In the genomic region with DNA sequence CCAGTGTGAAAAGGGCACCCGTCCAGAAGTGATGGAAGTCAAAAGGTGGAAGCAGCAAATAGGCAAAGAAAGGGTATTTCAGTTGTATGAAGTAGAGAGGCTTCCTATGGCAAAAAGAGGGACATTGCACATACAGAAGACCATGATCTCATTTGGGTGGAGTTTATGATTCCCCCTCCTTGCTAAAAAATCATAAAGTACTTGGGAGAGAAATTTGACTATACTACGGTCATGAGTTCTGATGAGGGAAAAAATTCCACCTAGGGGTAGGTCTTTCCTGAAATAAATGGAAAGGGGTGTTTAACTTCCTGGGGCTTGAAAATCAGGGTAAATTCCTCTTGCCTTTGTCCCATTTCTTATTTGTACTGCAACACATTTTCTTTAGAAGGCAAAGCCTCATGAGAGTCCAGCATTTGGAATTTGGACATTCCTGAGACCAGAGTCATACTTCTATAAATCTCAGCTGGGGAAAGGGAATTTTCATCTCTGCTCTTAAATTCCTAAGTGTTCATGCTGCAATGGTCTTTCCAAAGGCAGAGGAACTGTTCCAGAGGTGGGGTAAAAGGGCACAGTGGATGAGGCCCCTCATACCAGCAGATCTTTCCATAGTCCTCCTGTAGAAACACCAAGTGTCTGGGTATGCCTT, we compare ENCODE assay signal across 11 cellular contexts. TPM values are rescaled to one million over a fixed set of nuclear protein-coding genes. Genes with fewer than 3 reads are reported as not detected.
DNase-seq lines count a peak whose midpoint lies in the region; ATAC-seq, FAIRE-seq and TF ChIP-seq lines count a peak whose summit lies in the region.
"Had no signal": no experiment of that assay in that cellular context is flagged by ENCODE, and none has a peak within 500 bp of the region (broad histone marks: within the 10 kb centered on the region; RNA-seq: fewer than 3 reads in every experiment).

No MANE protein-coding gene starts in this region.

- H3K27ac ChIP-seq in A549 (peak overlapping the region; percentile 70 to 77), Panc1 (ENCODE audit: low read length) (peak overlapping the region; percentile 98), esophagus muscularis mucosa (replicated peaks in 1 of 4) (peak overlapping the region; percentile 93 to 99 (median 99)), muscle layer of duodenum (ENCODE audit: low read length) (peak overlapping the region; percentile 83)

- H3K4me3 ChIP-seq in A549 (no peak overlapping the region; the same call in 2 of the 3 replicates), Panc1 (ENCODE audit: low read depth in 2 of 2, low read length in 2 of 2) (no peak overlapping the region), esophagus muscularis mucosa (peak overlapping the region in 2 of 4 donors; percentile 2 to 12), muscle layer of duodenum (ENCODE audit: low read depth in 1 of 2, low read length in 2 of 2) (peak overlapping the region in 1 of 2 donors; percentile 14)

- 48% methylated on average over 2 of the region's 2 CpGs for WGBS in A549 (ENCODE audit: missing lambda C conversion rate)
- WGBS in esophagus muscularis mucosa: 50% methylated on average over 2 of the region's 2 CpGs

- intact Hi-C loops in Panc1 (cut with micrococcal nuclease; ENCODE audit: unreplicated experiment): no loop called here
- intact Hi-C loops in esophagus muscularis mucosa (cut with DNase I): no loop called here

- CTCF ChIA-PET in A549 (lab: Yijun Ruan, JAX): interaction anchor here (0.6 to 0.7 kb wide), 2 partner anchors 177 to 388 kb away, joined by 3 read pairs; no protein-coding TSS in a partner anchor
- CTCF ChIA-PET in Panc1 (lab: Charles Lee): no interaction called here

- peak; percentile 57 to 63; a peak in 5 of 6 replicates for ATAC-seq in A549
- peak; percentile 65 for ATAC-seq in Panc1
- ATAC-seq in GM19324 (IDR thresholded peaks at IDR 0.05; ENCODE audit: low FRiP score, unreplicated experiment): no peak

- DNase-seq in A549 (ENCODE audit: low read depth in 1 of 2, low spot score in 1 of 2) (peak in 1 of 2 experiments; percentile 36), Panc1 (ENCODE audit: low read depth, low spot score) (no peak), esophagus muscularis mucosa (ENCODE audit: extremely low spot score) (no peak), activated gamma-delta T cell (lab: John Stamatoyannopoulos, UW) (no peak), NCI-H128 (lab: John Stamatoyannopoulos, UW; ENCODE audit: unreplicated experiment) (no peak), NCI-H2171 treated with DMSO at 0.1 percent for 48 hours (lab: John Stamatoyannopoulos, UW) (no peak)
- DNase-seq: activated B cell treated with CpG ODN at 0.5 μM for 24 hours, C1 segment of cervical spinal cord, retina had no signal

- no peak for TF ChIP-seq RAD21 in A549 (conservative IDR thresholded peaks at IDR 0.05 in 1 of 2, IDR thresholded peaks at IDR 0.05 in 1 of 2)

- H3K4me1 ChIP-seq in A549 (peaks cover 74% of the 10 kb centered on the region), Panc1 (ENCODE audit: control insufficient read depth, insufficient read depth, low read length) (peaks cover 74% of the 10 kb centered on the region), esophagus muscularis mucosa (peaks cover 69 to 86% (median 78%) of the 10 kb centered on the region in 4 donors), muscle layer of duodenum (ENCODE audit: control insufficient read depth in 1 of 2, insufficient read depth in 2 of 2, low read length in 2 of 2) (peaks cover 27 to 46% of the 10 kb centered on the region in 2 donors)

- H3K27me3 ChIP-seq in Panc1 (ENCODE audit: control insufficient read depth, insufficient read depth, low read length) (no peaks in the 10 kb centered on the region), esophagus muscularis mucosa (no peaks in the 10 kb centered on the region), muscle layer of duodenum (ENCODE audit: low read depth, low read length) (no peaks in the 10 kb centered on the region)

- TF ChIP-seq CTCF in A549 (IDR thresholded peaks at IDR 0.05): no peak
- TF ChIP-seq CTCF in Panc1 (IDR thresholded peaks at IDR 0.05): no peak
- no peak for TF ChIP-seq CTCF in esophagus muscularis mucosa (IDR thresholded peaks at IDR 0.05)

- TF ChIP-seq POLR2A in A549 (IDR thresholded peaks at IDR 0.05; ENCODE audit: low read length) (no peak), esophagus muscularis mucosa (IDR thresholded peaks at IDR 0.05; ENCODE audit: low read depth) (no peak)

- H3K9me3 ChIP-seq in A549: no peaks in the 10 kb centered on the region
- no peaks in the 10 kb centered on the region for H3K9me3 ChIP-seq in Panc1 (ENCODE audit: control insufficient read depth, insufficient read depth, low read depth, low read length)
- H3K9me3 ChIP-seq in esophagus muscularis mucosa: no peaks in the 10 kb centered on the region
- no peaks in the 10 kb centered on the region for H3K9me3 ChIP-seq in muscle layer of duodenum (ENCODE audit: control insufficient read depth in 1 of 2, low read length in 2 of 2)

- TF ChIP-seq EP300 in A549 (IDR thresholded peaks at IDR 0.05): no peak
- no peak for TF ChIP-seq EP300 in esophagus muscularis mucosa (IDR thresholded peaks at IDR 0.05)

- FAIRE-seq in A549 (lab: Jason Lieb, UNC): no peak

- H3K4me2 ChIP-seq in A549: peak overlapping the region; percentile 70

- BruUV-seq in Panc1 (replicated peaks; lab: Mats Ljungman, UMichigan): no TSS peak

- POLR2A ChIA-PET in A549 (lab: Yijun Ruan, JAX) (no interaction called here), Panc1 (lab: Charles Lee) (interaction anchor here (0.5 kb wide), 1 partner anchor 394 kb away, joined by 4 read pairs; no protein-coding TSS in a partner anchor)

- H3K36me3 ChIP-seq in Panc1 (ENCODE audit: control insufficient read depth, insufficient read depth, low read length) (no peaks in the 10 kb centered on the region; the same call in 1 of the 2 replicates), esophagus muscularis mucosa (no peaks in the 10 kb centered on the region), muscle layer of duodenum (ENCODE audit: control insufficient read depth in 1 of 2, insufficient read depth in 2 of 2, low read length in 2 of 2) (peaks cover 0 to 6% of the 10 kb centered on the region in 2 donors)

- in situ Hi-C loops in Panc1 (cut with HindIII; ENCODE audit: low pct_unique_long_range_greater_than_20kb, low sequenced_read_pairs): no loop called here

TF ChIP-seq in A549, 52 proteins besides CTCF, POLR2A, EP300 and RAD21:
- peak in 1 of 2 experiments; percentile 36; a peak in 1 of 5 replicates for TF ChIP-seq JUN (IDR thresholded peaks at IDR 0.05)
- TF ChIP-seq FOSL2 (IDR thresholded peaks at IDR 0.05): no peak
- peak; percentile 46; the same call in 1 of the 2 replicates for TF ChIP-seq FOSL2 (CRISPR knock-in tag; IDR thresholded peaks at IDR 0.05)
- TF ChIP-seq, protein P1, sequence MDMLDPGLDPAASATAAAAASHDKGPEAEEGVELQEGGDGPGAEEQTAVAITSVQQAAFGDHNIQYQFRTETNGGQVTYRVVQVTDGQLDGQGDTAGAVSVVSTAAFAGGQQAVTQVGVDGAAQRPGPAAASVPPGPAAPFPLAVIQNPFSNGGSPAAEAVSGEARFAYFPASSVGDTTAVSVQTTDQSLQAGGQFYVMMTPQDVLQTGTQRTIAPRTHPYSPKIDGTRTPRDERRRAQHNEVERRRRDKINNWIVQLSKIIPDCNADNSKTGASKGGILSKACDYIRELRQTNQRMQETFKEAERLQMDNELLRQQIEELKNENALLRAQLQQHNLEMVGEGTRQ (IDR thresholded peaks at IDR 0.05): no peak
TF ChIP-seq in A549: peak in this region for 2.

RNA-seq across cellular contexts. Expression of a gene that starts 5.8 kb away (rescaled TPM):
- polyA plus RNA-seq in A549 (2011; rRNA removed) (37.8 and 44.0 TPM in 2 replicates), A549 (2017; fragmentation: RNase III; extraction: RNeasy Plus Mini Kit Qiagen cat#74134 plus additional on column Dnase treatment) (38.6 to 48.8 TPM (median 40.6 TPM) in 3 replicates)
- 16.6 and 17.7 TPM in 2 replicates for polyA plus RNA-seq in A549 (2012; cell fraction: cytosol; rRNA removed)
- 3.8 and 6.5 TPM in 2 replicates for polyA plus RNA-seq in A549 (2012; cell fraction: nucleus; rRNA removed)
- polyA minus RNA-seq in A549 (2011; rRNA and poly(A)+ RNA removed): 9.4 and 12.8 TPM in 2 replicates
- total RNA-seq in Panc1 (2021; ENCODE audit: unreplicated experiment) (30.7 TPM), esophagus muscularis mucosa (10 to 100 TPM; 38.9 to 69.2 (median 46.4) TPM)
- polyA plus RNA-seq in Panc1 (2012; ENCODE audit: insufficient read length): 26.4 TPM

RNA-seq across cellular contexts. Expression of a gene that starts 6.2 kb away (rescaled TPM):
- polyA plus RNA-seq in A549 (2011; rRNA removed) (7.2 and 7.5 TPM in 2 replicates), A549 (2017; fragmentation: RNase III; extraction: RNeasy Plus Mini Kit Qiagen cat#74134 plus additional on column Dnase treatment) (5.2 to 5.9 TPM (median 5.9 TPM) in 3 replicates)
- polyA plus RNA-seq in A549 (2012; cell fraction: cytosol; rRNA removed): 2.1 and 2.3 TPM in 2 replicates
- 2.0 and 3.5 TPM in 2 replicates for polyA plus RNA-seq in A549 (2012; cell fraction: nucleus; rRNA removed)
- polyA minus RNA-seq in A549 (2011; rRNA and poly(A)+ RNA removed): 16.4 and 17.8 TPM in 2 replicates
- total RNA-seq in Panc1 (2021; ENCODE audit: unreplicated experiment) (23.5 TPM), esophagus muscularis mucosa (10 to 100 TPM; 18.3 to 37.4 (median 27.8) TPM)
- polyA plus RNA-seq in Panc1 (2012; ENCODE audit: insufficient read length): 7.7 TPM
